Comparison of ENCODE assay signal across 2 cellular contexts in genomic region chr19:18173572-18174294, GRCh38.
A peak's percentile ranks its signal among the peaks of the same experiment; 100 is the strongest.
TF ChIP-seq lines count a peak whose summit lies in the region.

Gene IFI30, plus strand, starts transcription at chr19:18173813. Its CDS starts 29 bp downstream, at chr19:18173842.

TF ChIP-seq in HCT116, 20 proteins besides CTCF, POLR2A, EP300 and RAD21 (continued from another document):
- TF ChIP-seq, protein P1, sequence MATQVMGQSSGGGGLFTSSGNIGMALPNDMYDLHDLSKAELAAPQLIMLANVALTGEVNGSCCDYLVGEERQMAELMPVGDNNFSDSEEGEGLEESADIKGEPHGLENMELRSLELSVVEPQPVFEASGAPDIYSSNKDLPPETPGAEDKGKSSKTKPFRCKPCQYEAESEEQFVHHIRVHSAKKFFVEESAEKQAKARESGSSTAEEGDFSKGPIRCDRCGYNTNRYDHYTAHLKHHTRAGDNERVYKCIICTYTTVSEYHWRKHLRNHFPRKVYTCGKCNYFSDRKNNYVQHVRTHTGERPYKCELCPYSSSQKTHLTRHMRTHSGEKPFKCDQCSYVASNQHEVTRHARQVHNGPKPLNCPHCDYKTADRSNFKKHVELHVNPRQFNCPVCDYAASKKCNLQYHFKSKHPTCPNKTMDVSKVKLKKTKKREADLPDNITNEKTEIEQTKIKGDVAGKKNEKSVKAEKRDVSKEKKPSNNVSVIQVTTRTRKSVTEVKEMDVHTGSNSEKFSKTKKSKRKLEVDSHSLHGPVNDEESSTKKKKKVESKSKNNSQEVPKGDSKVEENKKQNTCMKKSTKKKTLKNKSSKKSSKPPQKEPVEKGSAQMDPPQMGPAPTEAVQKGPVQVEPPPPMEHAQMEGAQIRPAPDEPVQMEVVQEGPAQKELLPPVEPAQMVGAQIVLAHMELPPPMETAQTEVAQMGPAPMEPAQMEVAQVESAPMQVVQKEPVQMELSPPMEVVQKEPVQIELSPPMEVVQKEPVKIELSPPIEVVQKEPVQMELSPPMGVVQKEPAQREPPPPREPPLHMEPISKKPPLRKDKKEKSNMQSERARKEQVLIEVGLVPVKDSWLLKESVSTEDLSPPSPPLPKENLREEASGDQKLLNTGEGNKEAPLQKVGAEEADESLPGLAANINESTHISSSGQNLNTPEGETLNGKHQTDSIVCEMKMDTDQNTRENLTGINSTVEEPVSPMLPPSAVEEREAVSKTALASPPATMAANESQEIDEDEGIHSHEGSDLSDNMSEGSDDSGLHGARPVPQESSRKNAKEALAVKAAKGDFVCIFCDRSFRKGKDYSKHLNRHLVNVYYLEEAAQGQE (IDR thresholded peaks at IDR 0.05; ENCODE audit: low read depth): no peak
- peak; percentile 95 for TF ChIP-seq POLR2AphosphoS5 (IDR thresholded peaks at IDR 0.05; ENCODE audit: low read depth, low read length)
- no peak for TF ChIP-seq EZH2phosphoT487 (IDR thresholded peaks at IDR 0.05; ENCODE audit: borderline replicate concordance)
- no peak for TF ChIP-seq EZH2 (IDR thresholded peaks at IDR 0.05)
- peak; percentile 82 for TF ChIP-seq MAX (IDR thresholded peaks at IDR 0.05)
- no peak for TF ChIP-seq CEBPB (IDR thresholded peaks at IDR 0.05; ENCODE audit: low read depth)
- TF ChIP-seq CBX3 (IDR thresholded peaks at IDR 0.05; ENCODE audit: low read depth): no peak; the same call in 1 of the 2 replicates
- no peak for TF ChIP-seq FOSL1 (IDR thresholded peaks at IDR 0.05; ENCODE audit: low read depth)
- TF ChIP-seq SP1 (IDR thresholded peaks at IDR 0.05; ENCODE audit: low read depth): peak; percentile 35; the same call in 1 of the 2 replicates

TF ChIP-seq in WTC11, 78 proteins besides CTCF, POLR2A, EP300 and RAD21 (continued from another document):
- TF ChIP-seq ZNF512 (CRISPR knock-in tag; IDR thresholded peaks at IDR 0.05; ENCODE audit: borderline replicate concordance): no peak
- TF ChIP-seq ZNF219 (CRISPR knock-in tag; IDR thresholded peaks at IDR 0.05; ENCODE audit: borderline replicate concordance): 0 out of 2 replicates have a peak, but pooled peaks have one; percentile 29
- TF ChIP-seq, protein P2, sequence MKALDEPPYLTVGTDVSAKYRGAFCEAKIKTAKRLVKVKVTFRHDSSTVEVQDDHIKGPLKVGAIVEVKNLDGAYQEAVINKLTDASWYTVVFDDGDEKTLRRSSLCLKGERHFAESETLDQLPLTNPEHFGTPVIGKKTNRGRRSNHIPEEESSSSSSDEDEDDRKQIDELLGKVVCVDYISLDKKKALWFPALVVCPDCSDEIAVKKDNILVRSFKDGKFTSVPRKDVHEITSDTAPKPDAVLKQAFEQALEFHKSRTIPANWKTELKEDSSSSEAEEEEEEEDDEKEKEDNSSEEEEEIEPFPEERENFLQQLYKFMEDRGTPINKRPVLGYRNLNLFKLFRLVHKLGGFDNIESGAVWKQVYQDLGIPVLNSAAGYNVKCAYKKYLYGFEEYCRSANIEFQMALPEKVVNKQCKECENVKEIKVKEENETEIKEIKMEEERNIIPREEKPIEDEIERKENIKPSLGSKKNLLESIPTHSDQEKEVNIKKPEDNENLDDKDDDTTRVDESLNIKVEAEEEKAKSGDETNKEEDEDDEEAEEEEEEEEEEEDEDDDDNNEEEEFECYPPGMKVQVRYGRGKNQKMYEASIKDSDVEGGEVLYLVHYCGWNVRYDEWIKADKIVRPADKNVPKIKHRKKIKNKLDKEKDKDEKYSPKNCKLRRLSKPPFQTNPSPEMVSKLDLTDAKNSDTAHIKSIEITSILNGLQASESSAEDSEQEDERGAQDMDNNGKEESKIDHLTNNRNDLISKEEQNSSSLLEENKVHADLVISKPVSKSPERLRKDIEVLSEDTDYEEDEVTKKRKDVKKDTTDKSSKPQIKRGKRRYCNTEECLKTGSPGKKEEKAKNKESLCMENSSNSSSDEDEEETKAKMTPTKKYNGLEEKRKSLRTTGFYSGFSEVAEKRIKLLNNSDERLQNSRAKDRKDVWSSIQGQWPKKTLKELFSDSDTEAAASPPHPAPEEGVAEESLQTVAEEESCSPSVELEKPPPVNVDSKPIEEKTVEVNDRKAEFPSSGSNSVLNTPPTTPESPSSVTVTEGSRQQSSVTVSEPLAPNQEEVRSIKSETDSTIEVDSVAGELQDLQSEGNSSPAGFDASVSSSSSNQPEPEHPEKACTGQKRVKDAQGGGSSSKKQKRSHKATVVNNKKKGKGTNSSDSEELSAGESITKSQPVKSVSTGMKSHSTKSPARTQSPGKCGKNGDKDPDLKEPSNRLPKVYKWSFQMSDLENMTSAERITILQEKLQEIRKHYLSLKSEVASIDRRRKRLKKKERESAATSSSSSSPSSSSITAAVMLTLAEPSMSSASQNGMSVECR (CRISPR knock-in tag; IDR thresholded peaks at IDR 0.05; ENCODE audit: borderline replicate concordance): peak; percentile 56; the same call in 1 of the 2 replicates
- TF ChIP-seq, protein P3, sequence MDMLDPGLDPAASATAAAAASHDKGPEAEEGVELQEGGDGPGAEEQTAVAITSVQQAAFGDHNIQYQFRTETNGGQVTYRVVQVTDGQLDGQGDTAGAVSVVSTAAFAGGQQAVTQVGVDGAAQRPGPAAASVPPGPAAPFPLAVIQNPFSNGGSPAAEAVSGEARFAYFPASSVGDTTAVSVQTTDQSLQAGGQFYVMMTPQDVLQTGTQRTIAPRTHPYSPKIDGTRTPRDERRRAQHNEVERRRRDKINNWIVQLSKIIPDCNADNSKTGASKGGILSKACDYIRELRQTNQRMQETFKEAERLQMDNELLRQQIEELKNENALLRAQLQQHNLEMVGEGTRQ (CRISPR knock-in tag; IDR thresholded peaks at IDR 0.05): peak; percentile 85
- TF ChIP-seq, protein P4, sequence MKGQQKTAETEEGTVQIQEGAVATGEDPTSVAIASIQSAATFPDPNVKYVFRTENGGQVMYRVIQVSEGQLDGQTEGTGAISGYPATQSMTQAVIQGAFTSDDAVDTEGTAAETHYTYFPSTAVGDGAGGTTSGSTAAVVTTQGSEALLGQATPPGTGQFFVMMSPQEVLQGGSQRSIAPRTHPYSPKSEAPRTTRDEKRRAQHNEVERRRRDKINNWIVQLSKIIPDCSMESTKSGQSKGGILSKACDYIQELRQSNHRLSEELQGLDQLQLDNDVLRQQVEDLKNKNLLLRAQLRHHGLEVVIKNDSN (CRISPR knock-in tag; IDR thresholded peaks at IDR 0.05): peak; percentile 86; the same call in 1 of the 2 replicates
- peak; percentile 85 for TF ChIP-seq MAX (CRISPR knock-in tag; IDR thresholded peaks at IDR 0.05)
